In genomic region chr14:24285351-24285750, GRCh38 we compare ENCODE assay signal across 22 cellular contexts.
"Had no signal": no experiment of that assay in that cellular context is flagged by ENCODE, and none has a peak within 500 bp of the region (broad histone marks: within the 10 kb centered on the region; RNA-seq: fewer than 3 reads in every experiment).

No MANE protein-coding gene starts in this region.

- H3K4me3 Mint-ChIP-seq: activated CD4-positive, alpha-beta memory T cell treated with anti-CD3 and anti-CD28 coated beads for 36 hours; activated CD8-positive, alpha-beta memory T cell treated with anti-CD3 and anti-CD28 coated beads, Interleukin-2, amount 10 ng/mL, durations not matched to agents 7 days and 5 days; natural killer cell treated with Interleukin-12 subunit alpha and Interleukin-12 subunit beta and Interleukin-15 and Interleukin-18, amount 100 ng/mL, for 72 hours had no signal

- H3K27ac ChIP-seq: adrenal gland, body of pancreas, right atrium auricular region, suprapubic skin, VCaP had no signal

- H3K4me1 ChIP-seq: adrenal gland, body of pancreas had no signal

- H3K9me3 Mint-ChIP-seq: activated CD4-positive, alpha-beta memory T cell treated with anti-CD3 and anti-CD28 coated beads for 36 hours; activated T-helper 2 cell treated with anti-CD3 and anti-CD28 coated beads, Interferon-gamma antibody, Interleukin-2, Interleukin-4, amounts not matched to agents 10 μg/mL and 5 μg/mL and 100 μg/mL, durations not matched to agents 14 hours and 24 hours and 36 hours; natural killer cell treated with Interleukin-12 subunit alpha and Interleukin-12 subunit beta and Interleukin-15 and Interleukin-18, amount 100 ng/mL, for 72 hours had no signal

- H3K27ac Mint-ChIP-seq: activated CD4-positive, alpha-beta memory T cell treated with anti-CD3 and anti-CD28 coated beads for 36 hours; activated CD8-positive, alpha-beta memory T cell treated with anti-CD3 and anti-CD28 coated beads, Interleukin-2, amount 10 ng/mL, durations not matched to agents 7 days and 5 days; activated T-helper 2 cell treated with anti-CD3 and anti-CD28 coated beads, Interferon-gamma antibody, Interleukin-2, Interleukin-4, amounts not matched to agents 10 μg/mL and 5 μg/mL and 100 μg/mL, durations not matched to agents 14 hours and 24 hours and 36 hours; natural killer cell treated with Interleukin-12 subunit alpha and Interleukin-12 subunit beta and Interleukin-15 and Interleukin-18, amount 100 ng/mL, for 72 hours had no signal

- DNase-seq: activated CD4-positive, alpha-beta memory T cell treated with anti-CD3 and anti-CD28 coated beads for 36 hours; activated CD8-positive, alpha-beta memory T cell treated with anti-CD3 and anti-CD28 coated beads, Interleukin-2, amount 10 ng/mL, durations not matched to agents 7 days and 5 days; activated naive CD4-positive, alpha-beta T cell treated with anti-CD3 and anti-CD28 coated beads, Interleukin-2, amount 50 U/mL, for 16 hours; activated T-cell treated with anti-CD3 and anti-CD28 coated beads, Interleukin-2, amount 50 U/mL, for 1 hour; adrenal gland; body of pancreas; caudate nucleus; dermis blood vessel endothelial cell; hypothalamus; kidney; left ventricle myocardium superior; mesenchymal stem cell; occipital lobe; small intestine; stimulated activated CD4-positive, alpha-beta T cell treated with anti-CD3 and anti-CD28 coated beads, Interleukin-4, amount 100 ng/mL, for 4 hours; stimulated activated CD8-positive, alpha-beta memory T cell treated with anti-CD3 and anti-CD28 coated beads, Interleukin-4, amount 100 ng/mL, for 48 hours; stimulated activated naive CD8-positive, alpha-beta T cell treated with anti-CD3 and anti-CD28 coated beads, Interleukin-15, Interleukin-2, amounts not matched to agents 100 U/mL and 50 U/mL, for 24 hours had no signal

- H3K27me3 ChIP-seq: adrenal gland, body of pancreas, right atrium auricular region, suprapubic skin had no signal

- H3K9me3 ChIP-seq: adrenal gland, body of pancreas, right atrium auricular region, suprapubic skin had no signal

- H3K27me3 Mint-ChIP-seq: activated CD4-positive, alpha-beta memory T cell treated with anti-CD3 and anti-CD28 coated beads for 36 hours; natural killer cell treated with Interleukin-12 subunit alpha and Interleukin-12 subunit beta and Interleukin-15 and Interleukin-18, amount 100 ng/mL, for 72 hours had no signal

- H3K4me3 ChIP-seq: adrenal gland, body of pancreas, right atrium auricular region, suprapubic skin had no signal
